ENCODE assay signal across 8 cellular contexts in the genomic region with DNA sequence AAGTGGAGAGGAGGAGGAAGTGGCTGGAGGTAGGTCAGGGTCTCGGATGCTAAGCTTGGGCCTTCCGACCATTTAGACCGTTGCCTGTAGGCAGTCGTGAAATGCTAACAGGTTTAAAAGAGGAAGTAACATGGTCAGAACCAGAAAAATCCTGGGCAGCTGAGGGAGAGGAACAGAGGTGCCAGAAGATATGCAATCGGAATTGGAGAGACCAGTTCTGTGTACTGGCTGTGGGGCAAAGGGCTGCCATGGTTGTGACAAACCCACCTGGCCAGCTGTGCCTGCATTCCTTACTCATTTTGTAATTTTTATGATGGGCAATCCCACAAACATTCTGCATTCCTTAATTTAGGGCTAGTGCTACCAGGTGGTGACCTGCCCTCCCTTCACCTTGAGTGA. TPM values are rescaled to one million over a fixed set of nuclear protein-coding genes. Genes with fewer than 3 reads are reported as not detected.
A peak's percentile ranks its signal among the peaks of the same experiment; 100 is the strongest.
DNase-seq lines count a peak whose midpoint lies in the region; ATAC-seq and TF ChIP-seq lines count a peak whose summit lies in the region.

No MANE protein-coding gene starts in this region.

- CTCF ChIA-PET in Calu3 (lab: Charles Lee): interaction anchor here (0.9 to 1.7 kb wide), 5 partner anchors 14 to 71 kb away, joined by 3 to 8 read pairs (median 3); no protein-coding TSS in a partner anchor
- CTCF ChIA-PET in activated CD4-positive, alpha-beta T cell treated with anti-CD3 and anti-CD28 coated beads for 36 hours (lab: Charles Lee): interaction anchor here (1.9 kb wide), 1 partner anchor 10 kb away, joined by 15 read pairs; no protein-coding TSS in a partner anchor

- no peaks in the 10 kb centered on the region for H3K9me3 Mint-ChIP-seq in Calu3 (ENCODE audit: low read depth, unreplicated experiment)
- no peaks in the 10 kb centered on the region for H3K9me3 Mint-ChIP-seq in activated CD4-positive, alpha-beta T cell treated with anti-CD3 and anti-CD28 coated beads for 36 hours (ENCODE audit: low read depth)

- ATAC-seq in GM21529 (IDR thresholded peaks at IDR 0.05; ENCODE audit: unreplicated experiment) (peak; percentile 48), HG03457 (IDR thresholded peaks at IDR 0.05; ENCODE audit: unreplicated experiment) (no peak), HG02571 (IDR thresholded peaks at IDR 0.05; ENCODE audit: unreplicated experiment) (no peak)
- no peak for ATAC-seq in activated CD4-positive, alpha-beta T cell treated with anti-CD3 and anti-CD28 coated beads for 36 hours

- DNase-seq in Calu3 (peak; percentile 41), NOMO-1 treated with DMSO at 0.1 percent for 48 hours (lab: John Stamatoyannopoulos, UW; ENCODE audit: unreplicated experiment) (peak; percentile 89), mesenteric fat pad (ENCODE audit: low spot score) (peak; percentile 49), DMS153 treated with DMSO at 0.1 percent for 48 hours (lab: John Stamatoyannopoulos, UW; ENCODE audit: unreplicated experiment) (no peak)
- no peak for DNase-seq in activated CD4-positive, alpha-beta T cell treated with anti-CD3 and anti-CD28 coated beads for 36 hours

- H3K27me3 Mint-ChIP-seq in Calu3 (ENCODE audit: unreplicated experiment): no peaks in the 10 kb centered on the region
- H3K27me3 Mint-ChIP-seq in activated CD4-positive, alpha-beta T cell treated with anti-CD3 and anti-CD28 coated beads for 36 hours: no peaks in the 10 kb centered on the region

- peak overlapping the region; percentile 79 for H3K27ac Mint-ChIP-seq in Calu3 (ENCODE audit: unreplicated experiment)
- H3K27ac Mint-ChIP-seq in activated CD4-positive, alpha-beta T cell treated with anti-CD3 and anti-CD28 coated beads for 36 hours: no peak overlapping the region

- no TSS peak for BruUV-seq in Calu3 (replicated peaks; lab: Mats Ljungman, UMichigan)

- peaks cover 29% of the 10 kb centered on the region for H3K36me3 Mint-ChIP-seq in Calu3 (ENCODE audit: insufficient read depth, unreplicated experiment)
- peaks cover 44% of the 10 kb centered on the region for H3K36me3 Mint-ChIP-seq in activated CD4-positive, alpha-beta T cell treated with anti-CD3 and anti-CD28 coated beads for 36 hours (ENCODE audit: low read depth)

- H3K4me1 Mint-ChIP-seq in Calu3 (ENCODE audit: low read depth, unreplicated experiment): peaks cover 54% of the 10 kb centered on the region
- peaks cover 36% of the 10 kb centered on the region for H3K4me1 Mint-ChIP-seq in activated CD4-positive, alpha-beta T cell treated with anti-CD3 and anti-CD28 coated beads for 36 hours

- no peak for TF ChIP-seq CTCF in Calu3 (IDR thresholded peaks at IDR 0.05; ENCODE audit: unreplicated experiment)

- POLR2A ChIA-PET in activated CD4-positive, alpha-beta T cell treated with anti-CD3 and anti-CD28 coated beads for 36 hours (lab: Charles Lee): interaction anchor here (1.1 kb wide), 1 partner anchor 37 kb away, joined by 3 read pairs; a partner anchor contains a TSS

- peak overlapping the region; percentile 27 for H3K4me3 Mint-ChIP-seq in Calu3 (ENCODE audit: low read depth, unreplicated experiment)
- H3K4me3 Mint-ChIP-seq in activated CD4-positive, alpha-beta T cell treated with anti-CD3 and anti-CD28 coated beads for 36 hours: no peak overlapping the region

- intact Hi-C loops in Calu3 (cut with micrococcal nuclease; ENCODE audit: unreplicated experiment): no loop called here
- intact Hi-C loops in activated CD4-positive, alpha-beta T cell treated with anti-CD3 and anti-CD28 coated beads for 36 hours (cut with DNase I, micrococcal nuclease): loop anchor here (2.0 to 5.0 kb wide), 2 partner anchors 37 kb away; a partner anchor contains a TSS

RNA-seq across cellular contexts. Expression of a gene that starts 37.3 kb away (rescaled TPM):
- total RNA-seq in Calu3 (2022) (69.5 and 71.1 TPM in 2 replicates), mesenteric fat pad (115 TPM)
- total RNA-seq in activated CD4-positive, alpha-beta T cell treated with anti-CD3 and anti-CD28 coated beads for 36 hours: 10 to 100 TPM; 44.5 to 47.1 TPM

RNA-seq across cellular contexts. Expression of a gene that starts 53.4 kb away (rescaled TPM):
- total RNA-seq in Calu3 (2022): 12.3 and 13.4 TPM in 2 replicates
- total RNA-seq in mesenteric fat pad: 17.6 TPM
- 10 to 100 TPM; 23.2 to 29.6 TPM for total RNA-seq in activated CD4-positive, alpha-beta T cell treated with anti-CD3 and anti-CD28 coated beads for 36 hours

Comparison
In these comparisons a context has a peak if more than half of its experiments do, and no peak if none do; other contexts are left out.
1. DNase-seq: peak in Calu3 (single experiment), NOMO-1 treated with DMSO at 0.1 percent for 48 hours (single experiment) and mesenteric fat pad (single experiment); none in DMS153 treated with DMSO at 0.1 percent for 48 hours (single experiment) and activated CD4-positive, alpha-beta T cell treated with anti-CD3 and anti-CD28 coated beads for 36 hours (single experiment).